14 cellular contexts compared by ENCODE assay signal in genomic region chr7:149199234-149199990, GRCh38. TPM values are rescaled to one million over a fixed set of nuclear protein-coding genes. Genes with fewer than 3 reads are reported as not detected.
DNase-seq lines count a peak whose midpoint lies in the region; ATAC-seq and TF ChIP-seq lines count a peak whose summit lies in the region.
"Had no signal": no experiment of that assay in that cellular context is flagged by ENCODE, and none has a peak within 500 bp of the region (broad histone marks: within the 10 kb centered on the region; RNA-seq: fewer than 3 reads in every experiment).

No MANE protein-coding gene starts in this region.

- ATAC-seq in activated naive CD4-positive, alpha-beta T cell treated with anti-CD3 and anti-CD28 coated beads, Interleukin-2, amount 50 U/mL, for 72 hours: no peak
- no peak for ATAC-seq in effector memory CD8-positive, alpha-beta T cell (replicated peaks)
- no peak for ATAC-seq in stimulated activated naive CD8-positive, alpha-beta T cell treated with anti-CD3 and anti-CD28 coated beads, Interleukin-15, amount 100 ng/mL, for 72 hours
- ATAC-seq in GM19467 (IDR thresholded peaks at IDR 0.05; ENCODE audit: unreplicated experiment): no peak
- ATAC-seq: gastroesophageal sphincter had no signal

- peaks cover 31% of the 10 kb centered on the region for H3K4me1 Mint-ChIP-seq in activated naive CD4-positive, alpha-beta T cell treated with anti-CD3 and anti-CD28 coated beads for 36 hours (ENCODE audit: low read depth)
- H3K4me1 Mint-ChIP-seq in effector memory CD8-positive, alpha-beta T cell (ENCODE audit: low read depth in 2 of 2): peaks cover 31 to 44% of the 10 kb centered on the region in 2 donors
- H3K4me1 Mint-ChIP-seq in stimulated activated naive CD8-positive, alpha-beta T cell treated with anti-CD3 and anti-CD28 coated beads, Interleukin-15, amount 100 ng/mL, for 72 hours: peaks cover 59% of the 10 kb centered on the region

- DNase-seq in activated naive CD4-positive, alpha-beta T cell treated with anti-CD3 and anti-CD28 coated beads for 36 hours: no peak
- DNase-seq in activated naive CD4-positive, alpha-beta T cell treated with anti-CD3 and anti-CD28 coated beads, Interleukin-2, amount 50 U/mL, for 72 hours (ENCODE audit: low spot score in 2 of 2): no peak
- DNase-seq in RWPE1 (ENCODE audit: low spot score): no peak
- DNase-seq in effector memory CD8-positive, alpha-beta T cell: no peak
- no peak for DNase-seq in stimulated activated naive CD8-positive, alpha-beta T cell treated with anti-CD3 and anti-CD28 coated beads, Interleukin-15, amount 100 ng/mL, for 72 hours
- DNase-seq in UCSD-AML1 (lab: John Stamatoyannopoulos, UW; ENCODE audit: unreplicated experiment): no peak
- no peak for DNase-seq in Karpas-422
- DNase-seq: activated CD8-positive, alpha-beta memory T cell treated with anti-CD3 and anti-CD28 coated beads, Interleukin-2, amount 50 U/mL, for 4 hours; effector CD4-positive, alpha-beta T cell; nucleus accumbens; small intestine had no signal

- H3K27ac Mint-ChIP-seq in activated naive CD4-positive, alpha-beta T cell treated with anti-CD3 and anti-CD28 coated beads for 36 hours: peak overlapping the region; percentile 31
- H3K27ac Mint-ChIP-seq in activated naive CD4-positive, alpha-beta T cell treated with anti-CD3 and anti-CD28 coated beads, Interleukin-2, amount 50 U/mL, for 72 hours: peak overlapping the region in 1 of 2 donors; percentile 19
- peak overlapping the region; percentile 5 to 69 for H3K27ac Mint-ChIP-seq in effector memory CD8-positive, alpha-beta T cell
- peak overlapping the region; percentile 68 to 72 for H3K27ac Mint-ChIP-seq in stimulated activated naive CD8-positive, alpha-beta T cell treated with anti-CD3 and anti-CD28 coated beads, Interleukin-15, amount 100 ng/mL, for 72 hours

- H3K27ac ChIP-seq in RWPE1: peak overlapping the region; percentile 95
- H3K27ac ChIP-seq in Karpas-422 (ENCODE audit: low read length): no peak overlapping the region
- H3K27ac ChIP-seq: gastroesophageal sphincter, SK-N-MC had no signal

- H3K4me1 ChIP-seq in Karpas-422 (ENCODE audit: low read length): peaks cover 14% of the 10 kb centered on the region

- peaks cover 50% of the 10 kb centered on the region for H3K36me3 ChIP-seq in Karpas-422 (ENCODE audit: insufficient read depth, low read length)

- no peaks in the 10 kb centered on the region for H3K27me3 Mint-ChIP-seq in activated naive CD4-positive, alpha-beta T cell treated with anti-CD3 and anti-CD28 coated beads for 36 hours (ENCODE audit: low read depth)
- H3K27me3 Mint-ChIP-seq in effector memory CD8-positive, alpha-beta T cell: no peaks in the 10 kb centered on the region
- H3K27me3 Mint-ChIP-seq in stimulated activated naive CD8-positive, alpha-beta T cell treated with anti-CD3 and anti-CD28 coated beads, Interleukin-15, amount 100 ng/mL, for 72 hours: no peaks in the 10 kb centered on the region

- H4K20me1 ChIP-seq in Karpas-422 (ENCODE audit: insufficient read depth, low read depth, low read length): no peaks in the 10 kb centered on the region

- POLR2A ChIA-PET in RWPE1 (lab: Yijun Ruan, JAX; ENCODE audit: low non-redundant PET): no interaction called here

- intact Hi-C loops in activated naive CD4-positive, alpha-beta T cell treated with anti-CD3 and anti-CD28 coated beads for 36 hours (cut with micrococcal nuclease): loop anchor here (5.0 kb wide), 1 partner anchor 212 kb away; no protein-coding TSS in a partner anchor

- H3K79me2 ChIP-seq in Karpas-422 (ENCODE audit: low read length): peaks cover 75% of the 10 kb centered on the region

- H3K9me2 ChIP-seq in Karpas-422 (replicated peaks; ENCODE audit: insufficient read depth, low read length): no peaks in the 10 kb centered on the region

- H3K9ac ChIP-seq in Karpas-422 (ENCODE audit: low read length): no peak overlapping the region

- no peak for TF ChIP-seq CTCF in RWPE1 (conservative IDR thresholded peaks at IDR 0.05; ENCODE audit: low read depth)

- H3K4me2 ChIP-seq in Karpas-422 (ENCODE audit: low read depth, low read length, poor library complexity, severe bottlenecking): no peak overlapping the region

- CTCF ChIA-PET in activated naive CD4-positive, alpha-beta T cell treated with anti-CD3 and anti-CD28 coated beads for 36 hours (lab: Charles Lee): interaction anchor here (0.7 to 1.0 kb wide), 2 partner anchors 10 to 29 kb away, joined by 3 read pairs; no protein-coding TSS in a partner anchor
- CTCF ChIA-PET in RWPE1 (lab: Yijun Ruan, JAX): no interaction called here

- no peak overlapping the region for H2AFZ ChIP-seq in Karpas-422 (ENCODE audit: low read length)

- no peaks in the 10 kb centered on the region for H3K9me3 Mint-ChIP-seq in activated naive CD4-positive, alpha-beta T cell treated with anti-CD3 and anti-CD28 coated beads for 36 hours
- H3K9me3 Mint-ChIP-seq in activated naive CD4-positive, alpha-beta T cell treated with anti-CD3 and anti-CD28 coated beads, Interleukin-2, amount 50 U/mL, for 72 hours: no peaks in the 10 kb centered on the region
- no peaks in the 10 kb centered on the region for H3K9me3 Mint-ChIP-seq in effector memory CD8-positive, alpha-beta T cell
- no peaks in the 10 kb centered on the region for H3K9me3 Mint-ChIP-seq in stimulated activated naive CD8-positive, alpha-beta T cell treated with anti-CD3 and anti-CD28 coated beads, Interleukin-15, amount 100 ng/mL, for 72 hours

- H3K36me3 Mint-ChIP-seq in activated naive CD4-positive, alpha-beta T cell treated with anti-CD3 and anti-CD28 coated beads for 36 hours (ENCODE audit: low read depth): peaks cover 49% of the 10 kb centered on the region
- H3K36me3 Mint-ChIP-seq in activated naive CD4-positive, alpha-beta T cell treated with anti-CD3 and anti-CD28 coated beads, Interleukin-2, amount 50 U/mL, for 72 hours: peaks cover 67 to 75% of the 10 kb centered on the region in 2 donors
- H3K36me3 Mint-ChIP-seq in effector memory CD8-positive, alpha-beta T cell (ENCODE audit: insufficient read depth): peaks cover 43% of the 10 kb centered on the region

- no peak overlapping the region for H3K4me3 ChIP-seq in Karpas-422 (ENCODE audit: low read length)
- H3K4me3 ChIP-seq: gastroesophageal sphincter, SK-N-MC had no signal

- H3K27me3 ChIP-seq in Karpas-422 (ENCODE audit: low read length): no peaks in the 10 kb centered on the region
- H3K27me3 ChIP-seq: gastroesophageal sphincter had no signal

- no peak overlapping the region for H3K4me3 Mint-ChIP-seq in activated naive CD4-positive, alpha-beta T cell treated with anti-CD3 and anti-CD28 coated beads for 36 hours
- H3K4me3 Mint-ChIP-seq in effector memory CD8-positive, alpha-beta T cell: no peak overlapping the region
- no peak overlapping the region for H3K4me3 Mint-ChIP-seq in stimulated activated naive CD8-positive, alpha-beta T cell treated with anti-CD3 and anti-CD28 coated beads, Interleukin-15, amount 100 ng/mL, for 72 hours

- no peaks in the 10 kb centered on the region for H3K9me3 ChIP-seq in Karpas-422 (ENCODE audit: low read length)
- H3K9me3 ChIP-seq: gastroesophageal sphincter had no signal

RNA-seq across cellular contexts. Expression of gene ZNF282, which starts 4.1 kb away (rescaled TPM):
- 10 to 100 TPM; 21.6 to 22.0 TPM for total RNA-seq in activated naive CD4-positive, alpha-beta T cell treated with anti-CD3 and anti-CD28 coated beads for 36 hours
- 10 to 100 TPM; 23.5 to 35.6 TPM for total RNA-seq in activated naive CD4-positive, alpha-beta T cell treated with anti-CD3 and anti-CD28 coated beads, Interleukin-2, amount 50 U/mL, for 72 hours
- total RNA-seq in Karpas-422 (2014; rRNA removed; shearing (Covaris generic); ENCODE audit: low replicate concordance): 20.7 and 20.8 TPM in 2 replicates

RNA-seq across cellular contexts. Expression of gene ZNF212, which starts 40.0 kb away (rescaled TPM):
- 10 to 100 TPM in 1 of 2 experiments, 1 to 10 TPM in 1; 9.0 to 10.4 TPM for total RNA-seq in activated naive CD4-positive, alpha-beta T cell treated with anti-CD3 and anti-CD28 coated beads for 36 hours
- 10 to 100 TPM; 12.1 to 13.3 TPM for total RNA-seq in activated naive CD4-positive, alpha-beta T cell treated with anti-CD3 and anti-CD28 coated beads, Interleukin-2, amount 50 U/mL, for 72 hours
- 3.5 and 14.6 TPM in 2 replicates for total RNA-seq in Karpas-422 (2014; rRNA removed; shearing (Covaris generic); ENCODE audit: low replicate concordance)

RNA-seq across cellular contexts. Expression of gene ZNF398, which starts 52.2 kb away (rescaled TPM):
- total RNA-seq in activated naive CD4-positive, alpha-beta T cell treated with anti-CD3 and anti-CD28 coated beads for 36 hours: 1 to 10 TPM; 4.3 to 5.0 TPM
- 1 to 10 TPM; 6.6 to 8.7 TPM for total RNA-seq in activated naive CD4-positive, alpha-beta T cell treated with anti-CD3 and anti-CD28 coated beads, Interleukin-2, amount 50 U/mL, for 72 hours
- 8.4 and 13.9 TPM in 2 replicates for total RNA-seq in Karpas-422 (2014; rRNA removed; shearing (Covaris generic); ENCODE audit: low replicate concordance)
